ENCODE assay signal across 1 cellular context in genomic region chr14:89746135-89746534, GRCh38.
TF ChIP-seq lines count a peak whose summit lies in the region.

No MANE protein-coding gene starts in this region.

TF ChIP-seq in HepG2, 621 proteins besides CTCF, POLR2A, EP300 and RAD21 (continued from another document):
- TF ChIP-seq HIVEP1 (CRISPR knock-in tag; IDR thresholded peaks at IDR 0.05) = no peak
- no peak for TF ChIP-seq ZNF460 (CRISPR knock-in tag; IDR thresholded peaks at IDR 0.05; ENCODE audit: borderline replicate concordance)
- TF ChIP-seq IRX3 (CRISPR knock-in tag; IDR thresholded peaks at IDR 0.05; ENCODE audit: borderline replicate concordance, low read depth) = no peak
- peak; percentile 57; the same call in 1 of the 2 replicates for TF ChIP-seq BCL6 (CRISPR knock-in tag; IDR thresholded peaks at IDR 0.05)
- TF ChIP-seq HNF4A (CRISPR knock-in tag; IDR thresholded peaks at IDR 0.05) = peak; percentile 54
- no peak for TF ChIP-seq TBP (CRISPR knock-in tag; IDR thresholded peaks at IDR 0.05)
- TF ChIP-seq TBL1XR1 (IDR thresholded peaks at IDR 0.05; ENCODE audit: borderline replicate concordance, low read length, partially characterized antibody) = peak; percentile 63
- no peak for TF ChIP-seq ZFX (CRISPR knock-in tag; IDR thresholded peaks at IDR 0.05; ENCODE audit: low read depth)
- 0 out of 2 replicates have a peak, but pooled peaks have one; percentile 8 for TF ChIP-seq SALL1 (CRISPR knock-in tag; IDR thresholded peaks at IDR 0.05)
- TF ChIP-seq SKI (IDR thresholded peaks at IDR 0.05; ENCODE audit: partially characterized antibody) = peak; percentile 80
- TF ChIP-seq RARA (CRISPR knock-in tag; IDR thresholded peaks at IDR 0.05) = peak; percentile 88
- 0 out of 2 replicates have a peak, but pooled peaks have one; percentile 41 for TF ChIP-seq ZMYM4 (CRISPR knock-in tag; IDR thresholded peaks at IDR 0.05)
- TF ChIP-seq ZFP91 (CRISPR knock-in tag; IDR thresholded peaks at IDR 0.05; ENCODE audit: borderline replicate concordance) = no peak
- no peak for TF ChIP-seq RBAK (CRISPR knock-in tag; IDR thresholded peaks at IDR 0.05)
- no peak for TF ChIP-seq RNF2 (conservative IDR thresholded peaks at IDR 0.05; ENCODE audit: low read depth)
- TF ChIP-seq CC2D1A (CRISPR knock-in tag; IDR thresholded peaks at IDR 0.05) = no peak
- no peak for TF ChIP-seq ARHGAP35 (CRISPR knock-in tag; IDR thresholded peaks at IDR 0.05; ENCODE audit: borderline replicate concordance)
- TF ChIP-seq GATAD2A (CRISPR knock-in tag; IDR thresholded peaks at IDR 0.05) = no peak
- TF ChIP-seq ZSCAN22 (CRISPR knock-in tag; IDR thresholded peaks at IDR 0.05) = peak; percentile 92
